8 cellular contexts compared by ENCODE assay signal in genomic region chr6:131914967-131915751, GRCh38. TPM values are rescaled to one million over a fixed set of nuclear protein-coding genes. Genes with fewer than 3 reads are reported as not detected.
A peak's percentile ranks its signal among the peaks of the same experiment; 100 is the strongest.
DNase-seq lines count a peak whose midpoint lies in the region; ATAC-seq and TF ChIP-seq lines count a peak whose summit lies in the region.

No MANE protein-coding gene starts in this region.

- in situ Hi-C loops in GM13977 (cut with MboI; ENCODE audit: low pct_unique_long_range_greater_than_20kb, low sequenced_read_pairs, unreplicated experiment), result loop anchor here (10.0 kb wide), 1 partner anchor 220 kb away; no protein-coding TSS in a partner anchor

- peak; percentile 82 for ATAC-seq in HG02852 (IDR thresholded peaks at IDR 0.05; ENCODE audit: unreplicated experiment)
- peak; percentile 75 for ATAC-seq in activated B cell treated with CpG ODN at 0.5 μM for 24 hours (ENCODE audit: low read depth)
- peak; percentile 55 for ATAC-seq in lung (ENCODE audit: insufficient read depth, low FRiP score)

- H3K36me3 Mint-ChIP-seq in activated B cell treated with CpG ODN at 0.5 μM for 24 hours (ENCODE audit: low read depth), result no peaks in the 10 kb centered on the region

- CTCF ChIA-PET in AG04450 (lab: Charles Lee) (interaction anchor here (0.6 to 5.7 kb wide), 66 partner anchors 9 to 598 kb away, joined by 3 to 120 read pairs (median 4); partner anchors contain the start of gene STX7), activated B cell treated with CpG ODN at 0.5 μM for 24 hours (lab: Charles Lee) (interaction anchor here (0.6 to 3.1 kb wide), 25 partner anchors 8 to 569 kb away, joined by 3 to 24 read pairs (median 4); partner anchors contain the start of gene MED23)

- no peaks in the 10 kb centered on the region for H3K9me3 Mint-ChIP-seq in activated B cell treated with CpG ODN at 0.5 μM for 24 hours

- DNase-seq in AG04450 (ENCODE audit: low read depth, low spot score) (peak; percentile 74), GM13977 (ENCODE audit: low spot score) (peak; percentile 51), NCI-H2171 (lab: John Stamatoyannopoulos, UW) (peak; percentile 18), activated B cell treated with CpG ODN at 0.5 μM for 24 hours (no peak), dorsolateral prefrontal cortex (peak in 8 of 10 donors; percentile 11 to 82 (median 56)), lung (ENCODE audit: low spot score) (peak; percentile 68)
- DNase-seq in stimulated activated CD8-positive, alpha-beta memory T cell treated with anti-CD3 and anti-CD28 coated beads, Interleukin-2, amount 100 ng/mL, for 48 hours (ENCODE audit: low read depth in 2 of 2), result peak; percentile 22 to 32

- H3K4me1 Mint-ChIP-seq in activated B cell treated with CpG ODN at 0.5 μM for 24 hours, result peaks cover 26% of the 10 kb centered on the region

- intact Hi-C loops in activated B cell treated with CpG ODN at 0.5 μM for 24 hours (cut with micrococcal nuclease) (loop anchor here (1.0 to 10.0 kb wide), 9 partner anchors 108 to 718 kb away; partner anchors contain the start of genes ENPP1 and MED23), dorsolateral prefrontal cortex (cut with DNase I) (loop anchor here in 1 of 2 donors (5.0 kb wide), 2 partner anchors 307 to 567 kb away; no protein-coding TSS in a partner anchor)

- no peak overlapping the region for H3K27ac Mint-ChIP-seq in activated B cell treated with CpG ODN at 0.5 μM for 24 hours

- no peaks in the 10 kb centered on the region for H3K4me1 ChIP-seq in lung (ENCODE audit: control insufficient read depth in 2 of 2, insufficient read depth in 2 of 2, low read length in 2 of 2)

- H3K4me3 ChIP-seq in AG04450 (ENCODE audit: low read depth, low read length), result no peak overlapping the region
- H3K4me3 ChIP-seq in dorsolateral prefrontal cortex, result peak overlapping the region in 20 of 59 donors; percentile 5 to 42 (median 20)
- H3K4me3 ChIP-seq in lung, result no peak overlapping the region

- H3K36me3 ChIP-seq in lung (ENCODE audit: control insufficient read depth in 2 of 2, insufficient read depth in 2 of 2, low read length in 2 of 2), result no peaks in the 10 kb centered on the region

- peak; percentile 90 for TF ChIP-seq CTCF in AG04450 (IDR thresholded peaks at IDR 0.05; ENCODE audit: low read depth, low read length)
- peak; percentile 77 for TF ChIP-seq CTCF in GM13977 (IDR thresholded peaks at IDR 0.05; ENCODE audit: extremely low read depth, insufficient read depth, missing control alignments)
- TF ChIP-seq CTCF in activated B cell treated with CpG ODN at 0.5 μM for 24 hours (IDR thresholded peaks at IDR 0.05), result peak; percentile 29
- TF ChIP-seq CTCF in dorsolateral prefrontal cortex (IDR thresholded peaks at IDR 0.05 in 54 of 56, conservative IDR thresholded peaks at IDR 0.05 in 2 of 56; ENCODE audit: low read depth in 1 of 56, partially characterized antibody in 56 of 56), result peak; percentile 65 to 92 (median 85)
- TF ChIP-seq CTCF in lung (IDR thresholded peaks at IDR 0.05; ENCODE audit: control extremely low read depth, extremely low read depth), result peak; percentile 61

- H3K9me3 ChIP-seq in AG04450 (ENCODE audit: control insufficient read depth, insufficient read depth, low read length) (peaks cover 3% of the 10 kb centered on the region; the same call in 1 of the 2 replicates), lung (ENCODE audit: control insufficient read depth in 2 of 2, insufficient read depth in 1 of 2, low read length in 1 of 2) (peaks cover 0 to 7% of the 10 kb centered on the region in 2 donors)

- no peak overlapping the region for H3K4me3 Mint-ChIP-seq in activated B cell treated with CpG ODN at 0.5 μM for 24 hours

- H3K27me3 ChIP-seq in AG04450 (ENCODE audit: control insufficient read depth, insufficient read depth, low read length) (no peaks in the 10 kb centered on the region), dorsolateral prefrontal cortex (peaks cover 0 to 9% (median 0%) of the 10 kb centered on the region in 45 donors), lung (ENCODE audit: control insufficient read depth, insufficient read depth) (no peaks in the 10 kb centered on the region)

- no peak overlapping the region for H3K27ac ChIP-seq in AG04450 (ENCODE audit: low read depth, low read length)
- H3K27ac ChIP-seq in dorsolateral prefrontal cortex, result no peak overlapping the region
- H3K27ac ChIP-seq in lung (ENCODE audit: low read depth in 1 of 2, low read length in 1 of 2), result no peak overlapping the region

- peaks cover 30% of the 10 kb centered on the region for H3K27me3 Mint-ChIP-seq in activated B cell treated with CpG ODN at 0.5 μM for 24 hours

- WGBS in lung, 2 donors, result 30 to 35% methylated on average over 10 of the region's 10 CpGs

- POLR2A ChIA-PET in AG04450 (lab: Yijun Ruan, JAX) (no interaction called here), activated B cell treated with CpG ODN at 0.5 μM for 24 hours (lab: Charles Lee) (no interaction called here)

RNA-seq across cellular contexts. Expression of gene CCN2, which starts 36.0 kb away (rescaled TPM):
- polyA plus RNA-seq in AG04450 (2011; rRNA removed) (768 and 955 TPM in 2 replicates), lung (100 to 1,000 TPM in 1 of 2 donors, 10 to 100 TPM in 1; 33.9 to 154 TPM)
- polyA minus RNA-seq in AG04450 (2011; rRNA and poly(A)+ RNA removed), result 515 and 518 TPM in 2 replicates
- total RNA-seq in activated B cell treated with CpG ODN at 0.5 μM for 24 hours (0.27 and 0.35 TPM in 2 replicates), dorsolateral prefrontal cortex (10 to 100 TPM in 105 of 120 experiments, 1 to 10 TPM in 15; 3.8 to 82.4 (median 17.0) TPM), lung (100 to 1,000 TPM in 1 of 2 donors, 10 to 100 TPM in 1; 73.5 to 159 TPM)

Comparison
In these comparisons a context has a peak if more than half of its experiments do, and no peak if none do; other contexts are left out.
1. CTCF ChIP-seq: peak in every context shown above with its lines; median percentile 90 in AG04450; 85 in dorsolateral prefrontal cortex; 77 in GM13977; 61 in lung; 29 in activated B cell treated with CpG ODN at 0.5 μM for 24 hours.